25 cellular contexts compared by ENCODE assay signal in the genomic region with DNA sequence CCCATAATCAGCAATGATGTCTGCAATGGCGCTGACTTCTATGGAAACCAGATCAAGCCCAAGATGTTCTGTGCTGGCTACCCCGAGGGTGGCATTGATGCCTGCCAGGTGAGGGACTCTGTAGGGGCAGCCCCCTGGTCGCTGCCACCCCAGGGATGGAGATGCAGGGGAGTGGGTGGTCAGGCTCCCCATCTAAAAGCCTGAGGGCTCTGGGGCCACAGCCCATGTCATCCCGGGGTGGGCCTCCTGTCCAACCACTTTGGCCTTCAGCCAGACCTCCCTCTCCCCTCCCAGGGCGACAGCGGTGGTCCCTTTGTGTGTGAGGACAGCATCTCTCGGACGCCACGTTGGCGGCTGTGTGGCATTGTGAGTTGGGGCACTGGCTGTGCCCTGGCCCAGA. TPM values are rescaled to one million over a fixed set of nuclear protein-coding genes. Genes with fewer than 3 reads are reported as not detected.
"Had no signal": no experiment of that assay in that cellular context is flagged by ENCODE, and none has a peak within 500 bp of the region (broad histone marks: within the 10 kb centered on the region; RNA-seq: fewer than 3 reads in every experiment).

No MANE protein-coding gene starts in this region.

- H3K9ac ChIP-seq: KMS-11 had no signal

- H3K4me1 ChIP-seq: SJSA1 had no signal

- ATAC-seq: K562 had no signal

- H3K4me2 ChIP-seq: KMS-11 had no signal

- H3K9me3 Mint-ChIP-seq: IgD-negative memory B cell had no signal

- H3K4me3 ChIP-seq: K562, SJSA1, SK-N-MC had no signal

- H3K4me3 Mint-ChIP-seq: IgD-negative memory B cell had no signal

- H3K36me3 ChIP-seq: SJSA1 had no signal

- H3K27me3 ChIP-seq: SJSA1 had no signal

- DNase-seq: Kasumi-1, MM.1S, NCI-H1092 treated with DMSO at 0.1 percent for 48 hours, NCI-H1436, NCI-H187, NCI-H2029, NCI-H2081 treated with DMSO at 0.1 percent for 48 hours, NCI-H2171, NCI-H226, NCI-H446, NCI-H510A, NCI-H524 treated with DMSO at 0.1 percent for 48 hours, NCI-H69, NCI-H774, Right ventricle myocardium superior, RPMI8226, SIG-M5, SW 1271 had no signal

- H3K27me3 Mint-ChIP-seq: IgD-negative memory B cell had no signal

- H3K27ac ChIP-seq: KMS-11, SJSA1, SK-N-MC had no signal

RNA-seq across cellular contexts. Expression of a gene that starts 24.1 kb away (rescaled TPM):
- total RNA-seq: HT1080, M059J, SJSA1 had no signal
- polyA plus RNA-seq: IgD-negative memory B cell had no signal

RNA-seq across cellular contexts. Expression of a gene that starts 35.3 kb away (rescaled TPM):
- polyA plus RNA-seq: IgD-negative memory B cell had no signal

RNA-seq across cellular contexts. Expression of a gene that starts 50.0 kb away (rescaled TPM):
- total RNA-seq: HT1080, SJSA1 had no signal
- polyA plus RNA-seq: IgD-negative memory B cell, K562 had no signal
